20 cellular contexts compared by ENCODE assay signal in the genomic region with DNA sequence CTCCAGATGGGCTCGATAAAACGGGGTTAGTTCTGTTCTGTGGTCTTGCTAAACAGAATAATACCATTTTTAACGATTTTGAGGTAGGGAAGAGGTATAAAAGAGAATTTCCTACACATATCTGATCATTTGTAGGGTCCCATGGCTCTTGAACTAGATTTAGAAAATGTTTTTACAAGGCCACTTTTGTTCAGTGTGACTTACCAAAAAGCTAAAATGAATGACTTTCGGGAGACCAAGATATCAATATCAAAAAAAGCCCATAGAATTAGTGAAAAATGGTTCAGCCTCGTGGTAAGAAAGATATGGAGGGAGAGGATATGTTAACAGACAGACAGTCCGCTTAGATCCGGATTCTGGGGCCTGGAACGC. TPM values are rescaled to one million over a fixed set of nuclear protein-coding genes. Genes with fewer than 3 reads are reported as not detected.
DNase-seq lines count a peak whose midpoint lies in the region; ATAC-seq and TF ChIP-seq lines count a peak whose summit lies in the region.
"Had no signal": no experiment of that assay in that cellular context is flagged by ENCODE, and none has a peak within 500 bp of the region (broad histone marks: within the 10 kb centered on the region; RNA-seq: fewer than 3 reads in every experiment).

No MANE protein-coding gene starts in this region.

- H3K79me1 ChIP-seq in neuronal stem cell (ENCODE audit: low read depth, low read length): peaks cover 9% of the 10 kb centered on the region

- H3K4me2 ChIP-seq in neuronal stem cell (ENCODE audit: insufficient read depth, low read length, poor library complexity, severe bottlenecking): no peak overlapping the region

- no peak overlapping the region for H2BK5ac ChIP-seq in neuronal stem cell (ENCODE audit: low read length)

- H3K18ac ChIP-seq in neuronal stem cell (ENCODE audit: low read length): peak overlapping the region; percentile 86

- peaks cover 20% of the 10 kb centered on the region for H3K4me1 Mint-ChIP-seq in activated naive CD4-positive, alpha-beta T cell treated with anti-CD3 and anti-CD28 coated beads, Interleukin-2, amount 50 U/mL, for 24 hours
- peaks cover 16% of the 10 kb centered on the region for H3K4me1 Mint-ChIP-seq in activated naive CD4-positive, alpha-beta T cell treated with anti-CD3 and anti-CD28 coated beads, Interleukin-2, amount 10 ng/mL, durations not matched to agents 7 days and 5 days
- peaks cover 18% of the 10 kb centered on the region for H3K4me1 Mint-ChIP-seq in T-helper 17 cell

- H3K27ac ChIP-seq in neuronal stem cell (replicated peaks; ENCODE audit: low read length) (peak overlapping the region; percentile 16), vagina (peak overlapping the region; percentile 89)
- H3K27ac ChIP-seq: 22Rv1, C4-2B, neutrophil, suprapubic skin had no signal

- no peak overlapping the region for H3K27ac Mint-ChIP-seq in activated naive CD4-positive, alpha-beta T cell treated with anti-CD3 and anti-CD28 coated beads, Interleukin-2, amount 50 U/mL, for 24 hours
- H3K27ac Mint-ChIP-seq in activated naive CD4-positive, alpha-beta T cell treated with anti-CD3 and anti-CD28 coated beads, Interleukin-2, amount 10 ng/mL, durations not matched to agents 7 days and 5 days: no peak overlapping the region
- no peak overlapping the region for H3K27ac Mint-ChIP-seq in T-helper 17 cell
- H3K27ac Mint-ChIP-seq: activated CD4-positive, alpha-beta T cell treated with anti-CD3 and anti-CD28 coated beads, Interleukin-2, amount 10 ng/mL, durations not matched to agents 24 days and 14 days; activated naive CD4-positive, alpha-beta T cell treated with anti-CD3 and anti-CD28 coated beads for 36 hours had no signal

- H3K4me1 ChIP-seq in iPS-15b (ENCODE audit: control insufficient read depth, insufficient read depth, low read length) (peaks cover 10% of the 10 kb centered on the region), neuronal stem cell (ENCODE audit: control insufficient read depth in 2 of 2, insufficient read depth in 1 of 2, low read depth in 1 of 2, low read length in 2 of 2) (peaks cover 44 to 48% of the 10 kb centered on the region in 2 donors), vagina (peaks cover 34% of the 10 kb centered on the region)

- H4K91ac ChIP-seq in neuronal stem cell (ENCODE audit: low read depth, low read length, poor library complexity): no peak overlapping the region

- no peak overlapping the region for H3K4ac ChIP-seq in neuronal stem cell (ENCODE audit: low read length)

- no peak overlapping the region for H2BK12ac ChIP-seq in neuronal stem cell (ENCODE audit: low read length)

- no CpG with 5 or more reads among the region's 8 CpGs for WGBS in neuronal stem cell (ENCODE audit: extremely low coverage in 2 of 2, insufficient read length in 2 of 2, insufficient replicate concordance in 1 of 2), 2 donors

- no peaks in the 10 kb centered on the region for H3K9me3 Mint-ChIP-seq in activated naive CD4-positive, alpha-beta T cell treated with anti-CD3 and anti-CD28 coated beads, Interleukin-2, amount 50 U/mL, for 24 hours
- no peaks in the 10 kb centered on the region for H3K9me3 Mint-ChIP-seq in activated naive CD4-positive, alpha-beta T cell treated with anti-CD3 and anti-CD28 coated beads, Interleukin-2, amount 10 ng/mL, durations not matched to agents 7 days and 5 days
- H3K9me3 Mint-ChIP-seq: activated CD4-positive, alpha-beta T cell treated with anti-CD3 and anti-CD28 coated beads, Interleukin-2, amount 10 ng/mL, durations not matched to agents 24 days and 14 days; activated naive CD4-positive, alpha-beta T cell treated with anti-CD3 and anti-CD28 coated beads for 36 hours had no signal

- no peaks in the 10 kb centered on the region for H3K36me3 Mint-ChIP-seq in activated naive CD4-positive, alpha-beta T cell treated with anti-CD3 and anti-CD28 coated beads, Interleukin-2, amount 50 U/mL, for 24 hours
- H3K36me3 Mint-ChIP-seq in activated naive CD4-positive, alpha-beta T cell treated with anti-CD3 and anti-CD28 coated beads, Interleukin-2, amount 10 ng/mL, durations not matched to agents 7 days and 5 days: no peaks in the 10 kb centered on the region
- peaks cover 4% of the 10 kb centered on the region for H3K36me3 Mint-ChIP-seq in T-helper 17 cell (ENCODE audit: low read depth)

- H2BK15ac ChIP-seq in neuronal stem cell (ENCODE audit: low read length): no peak overlapping the region

- H3K9ac ChIP-seq in iPS-15b (ENCODE audit: low read depth, low read length): no peak overlapping the region
- no peak overlapping the region for H3K9ac ChIP-seq in neuronal stem cell (ENCODE audit: low read depth, low read length, poor library complexity)

- peaks cover 93% of the 10 kb centered on the region for H3K27me3 ChIP-seq in iPS-15b (ENCODE audit: control insufficient read depth, insufficient read depth, low read length)
- peaks cover 0 to 13% (median 0%) of the 10 kb centered on the region in 3 experiments for H3K27me3 ChIP-seq in neuronal stem cell (ENCODE audit: control insufficient read depth in 3 of 3, insufficient read depth in 3 of 3, low read depth in 1 of 3, low read length in 3 of 3)
- no peaks in the 10 kb centered on the region for H3K27me3 ChIP-seq in vagina

- intact Hi-C loops in vagina (cut with DNase I): loop anchor here (10.0 kb wide), 1 partner anchor 227 kb away; no protein-coding TSS in a partner anchor

- no peak overlapping the region for H2AK5ac ChIP-seq in neuronal stem cell (ENCODE audit: low read depth, low read length)

- no peak for TF ChIP-seq CTCF in vagina (IDR thresholded peaks at IDR 0.05)

- no peaks in the 10 kb centered on the region for H3K36me3 ChIP-seq in iPS-15b (ENCODE audit: control insufficient read depth, insufficient read depth, low read length)
- peaks cover 0 to 17% of the 10 kb centered on the region in 2 donors for H3K36me3 ChIP-seq in neuronal stem cell (replicated peaks in 1 of 2; ENCODE audit: control insufficient read depth in 2 of 2, insufficient read depth in 2 of 2, low read length in 2 of 2)
- no peaks in the 10 kb centered on the region for H3K36me3 ChIP-seq in vagina
- H3K36me3 ChIP-seq: neutrophil, suprapubic skin had no signal

- H4K8ac ChIP-seq in neuronal stem cell (ENCODE audit: low read depth, low read length): no peak overlapping the region

- no peak for DNase-seq in activated naive CD4-positive, alpha-beta T cell treated with anti-CD3 and anti-CD28 coated beads, Interleukin-2, amount 10 ng/mL, durations not matched to agents 7 days and 5 days
- no peak for DNase-seq in neuronal stem cell (ENCODE audit: low spot score)
- no peak for DNase-seq in vagina (ENCODE audit: extremely low spot score in 2 of 2)
- DNase-seq in cerebellum (ENCODE audit: low spot score): no peak
- no peak for DNase-seq in T-helper 17 cell
- DNase-seq in NK-92 (lab: John Stamatoyannopoulos, UW; ENCODE audit: unreplicated experiment): no peak
- DNase-seq: activated CD4-positive, alpha-beta T cell treated with anti-CD3 and anti-CD28 coated beads, Interleukin-2, amount 10 ng/mL, durations not matched to agents 24 days and 14 days; activated naive CD4-positive, alpha-beta T cell treated with anti-CD3 and anti-CD28 coated beads for 36 hours; DMS53; MV-4-11; NCI-H2029; NCI-H510A treated with DMSO at 0.1 percent for 48 hours; stimulated activated CD4-positive, alpha-beta T cell treated with anti-CD3 and anti-CD28 coated beads, Interleukin-2, amount 100 ng/mL, for 24 hours had no signal

- peak overlapping the region; percentile 47 for H3K4me3 Mint-ChIP-seq in activated naive CD4-positive, alpha-beta T cell treated with anti-CD3 and anti-CD28 coated beads, Interleukin-2, amount 50 U/mL, for 24 hours
- no peak overlapping the region for H3K4me3 Mint-ChIP-seq in activated naive CD4-positive, alpha-beta T cell treated with anti-CD3 and anti-CD28 coated beads, Interleukin-2, amount 10 ng/mL, durations not matched to agents 7 days and 5 days
- no peak overlapping the region for H3K4me3 Mint-ChIP-seq in T-helper 17 cell
- H3K4me3 Mint-ChIP-seq: activated CD4-positive, alpha-beta T cell treated with anti-CD3 and anti-CD28 coated beads, Interleukin-2, amount 10 ng/mL, durations not matched to agents 24 days and 14 days; activated naive CD4-positive, alpha-beta T cell treated with anti-CD3 and anti-CD28 coated beads for 36 hours had no signal

- H2BK120ac ChIP-seq in neuronal stem cell (ENCODE audit: low read depth, low read length): no peak overlapping the region

- TF ChIP-seq POLR2A in vagina (IDR thresholded peaks at IDR 0.05): no peak

- H3K9me3 ChIP-seq in iPS-15b (ENCODE audit: control insufficient read depth, insufficient read depth, low read length) (no peaks in the 10 kb centered on the region), neuronal stem cell (replicated peaks in 1 of 2; ENCODE audit: control insufficient read depth in 2 of 2, insufficient read depth in 1 of 2, low read depth in 1 of 2, low read length in 2 of 2) (peaks cover 0 to 11% of the 10 kb centered on the region in 2 donors), vagina (no peaks in the 10 kb centered on the region), T-helper 17 cell (ENCODE audit: control insufficient read depth, low read length, poor library complexity, severe bottlenecking) (no peaks in the 10 kb centered on the region)
- H3K9me3 ChIP-seq: neutrophil, suprapubic skin had no signal

- no peak overlapping the region for H2AFZ ChIP-seq in neuronal stem cell (ENCODE audit: low read length)

- no peak for ATAC-seq in T-helper 17 cell

- H3K14ac ChIP-seq in neuronal stem cell (ENCODE audit: low read length): no peak overlapping the region

- CTCF ChIA-PET in activated naive CD4-positive, alpha-beta T cell treated with anti-CD3 and anti-CD28 coated beads, Interleukin-2, amount 10 ng/mL, durations not matched to agents 7 days and 5 days (lab: Charles Lee): interaction anchor here (1.2 to 1.6 kb wide), 2 partner anchors 30 to 224 kb away, joined by 3 to 4 read pairs; no protein-coding TSS in a partner anchor

- peak overlapping the region; percentile 3 for H3K4me3 ChIP-seq in iPS-15b (ENCODE audit: low read depth, low read length)
- no peak overlapping the region for H3K4me3 ChIP-seq in neuronal stem cell (ENCODE audit: low read length in 2 of 2)
- H3K4me3 ChIP-seq in vagina: peak overlapping the region; percentile 59 to 82
- H3K4me3 ChIP-seq: suprapubic skin had no signal

- H3K23ac ChIP-seq in neuronal stem cell (ENCODE audit: low read depth, low read length, poor library complexity): no peak overlapping the region

- peaks cover 62% of the 10 kb centered on the region for H3K27me3 Mint-ChIP-seq in activated naive CD4-positive, alpha-beta T cell treated with anti-CD3 and anti-CD28 coated beads, Interleukin-2, amount 50 U/mL, for 24 hours
- peaks cover 34% of the 10 kb centered on the region for H3K27me3 Mint-ChIP-seq in activated naive CD4-positive, alpha-beta T cell treated with anti-CD3 and anti-CD28 coated beads, Interleukin-2, amount 10 ng/mL, durations not matched to agents 7 days and 5 days
- peaks cover 71% of the 10 kb centered on the region for H3K27me3 Mint-ChIP-seq in T-helper 17 cell

RNA-seq across cellular contexts. Expression of gene NR2F1-AS1, which starts 3.2 kb away (rescaled TPM):
- 12.0 TPM for polyA plus RNA-seq in neuronal stem cell (2013, experiment 1 of 2)
- polyA plus RNA-seq in neuronal stem cell (2013, experiment 2 of 2): 12.9 TPM
- total RNA-seq in vagina: 22.3 TPM
- total RNA-seq in cerebellum: 70.1 TPM
- not detected for total RNA-seq in T-helper 17 cell
- total RNA-seq: activated CD4-positive, alpha-beta T cell treated with anti-CD3 and anti-CD28 coated beads, Interleukin-2, amount 10 ng/mL, durations not matched to agents 24 days and 14 days; activated naive CD4-positive, alpha-beta T cell treated with anti-CD3 and anti-CD28 coated beads for 36 hours; OCI-LY7 had no signal

RNA-seq across cellular contexts. Expression of gene NR2F1, which starts 5.2 kb away (rescaled TPM):
- 63.6 TPM for polyA plus RNA-seq in neuronal stem cell (2013, experiment 1 of 2)
- polyA plus RNA-seq in neuronal stem cell (2013, experiment 2 of 2): 66.2 TPM
- total RNA-seq in vagina: 97.2 TPM
- total RNA-seq in cerebellum: 97.7 TPM
- not detected for total RNA-seq in T-helper 17 cell
- total RNA-seq: activated CD4-positive, alpha-beta T cell treated with anti-CD3 and anti-CD28 coated beads, Interleukin-2, amount 10 ng/mL, durations not matched to agents 24 days and 14 days; activated naive CD4-positive, alpha-beta T cell treated with anti-CD3 and anti-CD28 coated beads for 36 hours; OCI-LY7 had no signal

Comparison
In these comparisons a context has a peak if more than half of its experiments do, and no peak if none do; other contexts are left out.
1. H3K4me3 ChIP-seq: peak in iPS-15b (single experiment) and vagina (2 of 2); none in neuronal stem cell (0 of 2).
2. RNA of gene NR2F1-AS1, which starts 3.2 kb away (total RNA-seq): 70.1 TPM in cerebellum (single experiment) and 22.3 TPM in vagina (single experiment); not detected in T-helper 17 cell; every median in the first group is over 10 times any median in the second.
3. RNA of gene NR2F1, which starts 5.2 kb away (total RNA-seq): 97.7 TPM in cerebellum (single experiment) and 97.2 TPM in vagina (single experiment); not detected in T-helper 17 cell; every median in the first group is over 10 times any median in the second.